Comparison of ENCODE assay signal across 17 cellular contexts in the genomic region with DNA sequence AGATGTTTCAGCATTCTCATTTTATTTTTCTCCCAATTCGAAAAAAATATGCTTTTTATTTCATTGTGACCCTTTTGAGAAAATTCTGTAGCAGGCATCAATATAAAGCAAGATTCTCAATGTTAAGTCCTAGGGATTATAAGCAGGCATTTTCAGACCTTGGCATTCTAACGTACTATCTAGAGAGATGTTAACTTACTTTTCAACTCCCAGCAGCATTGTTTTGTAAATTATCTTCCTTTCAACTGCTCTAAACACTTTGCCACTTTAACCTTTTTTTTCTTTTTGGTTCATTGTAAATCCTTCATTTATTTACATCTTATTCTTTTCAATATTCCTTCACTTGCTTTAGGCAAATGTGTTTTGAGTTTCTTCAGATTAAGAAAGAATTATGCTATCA.
DNase-seq lines count a peak whose midpoint lies in the region; TF ChIP-seq lines count a peak whose summit lies in the region.
"Had no signal": no experiment of that assay in that cellular context is flagged by ENCODE, and none has a peak within 500 bp of the region (broad histone marks: within the 10 kb centered on the region; RNA-seq: fewer than 3 reads in every experiment).

No MANE protein-coding gene starts in this region.

- peak overlapping the region; percentile 17 for H3K27ac Mint-ChIP-seq in activated naive CD4-positive, alpha-beta T cell treated with anti-CD3 and anti-CD28 coated beads, Interleukin-2, amount 50 U/mL, for 24 hours
- H3K27ac Mint-ChIP-seq in activated naive CD4-positive, alpha-beta T cell treated with anti-CD3 and anti-CD28 coated beads, Interleukin-2, amount 10 ng/mL, durations not matched to agents 7 days and 5 days, result no peak overlapping the region
- peak overlapping the region; percentile 55 for H3K27ac Mint-ChIP-seq in nephron progenitor cell

- no peaks in the 10 kb centered on the region for H3K27me3 Mint-ChIP-seq in activated naive CD4-positive, alpha-beta T cell treated with anti-CD3 and anti-CD28 coated beads, Interleukin-2, amount 50 U/mL, for 24 hours
- H3K27me3 Mint-ChIP-seq in activated naive CD4-positive, alpha-beta T cell treated with anti-CD3 and anti-CD28 coated beads, Interleukin-2, amount 10 ng/mL, durations not matched to agents 7 days and 5 days, result no peaks in the 10 kb centered on the region
- peaks cover 3% of the 10 kb centered on the region for H3K27me3 Mint-ChIP-seq in nephron progenitor cell (ENCODE audit: low read depth, poor library complexity)

- H3K4me3 Mint-ChIP-seq in activated naive CD4-positive, alpha-beta T cell treated with anti-CD3 and anti-CD28 coated beads, Interleukin-2, amount 50 U/mL, for 24 hours, result no peak overlapping the region
- H3K4me3 Mint-ChIP-seq in activated naive CD4-positive, alpha-beta T cell treated with anti-CD3 and anti-CD28 coated beads, Interleukin-2, amount 10 ng/mL, durations not matched to agents 7 days and 5 days, result no peak overlapping the region
- H3K4me3 Mint-ChIP-seq in nephron progenitor cell, result no peak overlapping the region

- H3K36me3 Mint-ChIP-seq in activated naive CD4-positive, alpha-beta T cell treated with anti-CD3 and anti-CD28 coated beads, Interleukin-2, amount 50 U/mL, for 24 hours, result no peaks in the 10 kb centered on the region
- H3K36me3 Mint-ChIP-seq in activated naive CD4-positive, alpha-beta T cell treated with anti-CD3 and anti-CD28 coated beads, Interleukin-2, amount 10 ng/mL, durations not matched to agents 7 days and 5 days, result no peaks in the 10 kb centered on the region
- H3K36me3 Mint-ChIP-seq in nephron progenitor cell (ENCODE audit: low read depth), result peaks cover 4% of the 10 kb centered on the region

- H3K27ac ChIP-seq in brain microvascular endothelial cell, result peak overlapping the region; percentile 82
- H3K27ac ChIP-seq: PC-9 had no signal

- H3K4me1 Mint-ChIP-seq in activated naive CD4-positive, alpha-beta T cell treated with anti-CD3 and anti-CD28 coated beads, Interleukin-2, amount 50 U/mL, for 24 hours, result no peaks in the 10 kb centered on the region
- no peaks in the 10 kb centered on the region for H3K4me1 Mint-ChIP-seq in activated naive CD4-positive, alpha-beta T cell treated with anti-CD3 and anti-CD28 coated beads, Interleukin-2, amount 10 ng/mL, durations not matched to agents 7 days and 5 days
- H3K4me1 Mint-ChIP-seq in nephron progenitor cell, result peaks cover 45% of the 10 kb centered on the region

- H3K9me3 Mint-ChIP-seq in activated naive CD4-positive, alpha-beta T cell treated with anti-CD3 and anti-CD28 coated beads, Interleukin-2, amount 50 U/mL, for 24 hours, result no peaks in the 10 kb centered on the region
- H3K9me3 Mint-ChIP-seq in activated naive CD4-positive, alpha-beta T cell treated with anti-CD3 and anti-CD28 coated beads, Interleukin-2, amount 10 ng/mL, durations not matched to agents 7 days and 5 days, result no peaks in the 10 kb centered on the region
- H3K9me3 Mint-ChIP-seq in nephron progenitor cell, result no peaks in the 10 kb centered on the region

- in situ Hi-C loops in brain microvascular endothelial cell (cut with HindIII; ENCODE audit: low pct_ligation_motif_present, low sequenced_read_pairs), result no loop called here
- in situ Hi-C loops in G401 (cut with HindIII; ENCODE audit: low sequenced_read_pairs), result no loop called here

- no peaks in the 10 kb centered on the region for H3K27me3 ChIP-seq in brain microvascular endothelial cell (replicated peaks)
- no peaks in the 10 kb centered on the region for H3K27me3 ChIP-seq in skeletal muscle satellite cell (ENCODE audit: control insufficient read depth, insufficient read depth, low read length)
- H3K27me3 ChIP-seq: MG63 had no signal

- H3K4me3 ChIP-seq in brain microvascular endothelial cell (ENCODE audit: low read depth, low read length), result no peak overlapping the region
- no peak overlapping the region for H3K4me3 ChIP-seq in skeletal muscle satellite cell (ENCODE audit: low read length)
- H3K4me3 ChIP-seq: HAP-1, MG63, PC-9 had no signal

- peaks cover 29% of the 10 kb centered on the region for H3K4me1 ChIP-seq in skeletal muscle satellite cell (ENCODE audit: control insufficient read depth, insufficient read depth, low read length)

- H3K36me3 ChIP-seq in brain microvascular endothelial cell (replicated peaks), result no peaks in the 10 kb centered on the region
- no peaks in the 10 kb centered on the region for H3K36me3 ChIP-seq in skeletal muscle satellite cell (ENCODE audit: insufficient read depth, low read length)
- H3K36me3 ChIP-seq: HAP-1, MG63 had no signal

- H3K9ac ChIP-seq in skeletal muscle satellite cell (ENCODE audit: low read depth, low read length), result peak overlapping the region; percentile 48

- no peak for TF ChIP-seq CTCF in brain microvascular endothelial cell (IDR thresholded peaks at IDR 0.05; ENCODE audit: low read depth, low read length, missing control alignments)
- TF ChIP-seq CTCF in nephron progenitor cell (IDR thresholded peaks at IDR 0.05), result no peak

- DNase-seq in activated naive CD4-positive, alpha-beta T cell treated with anti-CD3 and anti-CD28 coated beads, Interleukin-2, amount 10 ng/mL, durations not matched to agents 7 days and 5 days, result no peak
- DNase-seq in brain microvascular endothelial cell (no peak), nephron progenitor cell (no peak), G401 (ENCODE audit: low spot score) (no peak), COLO668 (lab: John Stamatoyannopoulos, UW; ENCODE audit: unreplicated experiment) (no peak), SKM-1 (lab: John Stamatoyannopoulos, UW; ENCODE audit: unreplicated experiment) (no peak)
- DNase-seq: 8988T, C1 segment of cervical spinal cord, NCI-H1105, NCI-H187 treated with DMSO at 0.1 percent for 48 hours, NCI-H2171, NCI-H748 treated with DMSO at 0.1 percent for 48 hours had no signal

- H3K4me2 ChIP-seq in skeletal muscle satellite cell (ENCODE audit: low read length), result peak overlapping the region; percentile 71
- H3K4me2 ChIP-seq: PC-9 had no signal

- H3K9me3 ChIP-seq in skeletal muscle satellite cell (replicated peaks; ENCODE audit: low read length), result no peaks in the 10 kb centered on the region
- H3K9me3 ChIP-seq: HAP-1, MG63 had no signal

- CTCF ChIA-PET in activated naive CD4-positive, alpha-beta T cell treated with anti-CD3 and anti-CD28 coated beads, Interleukin-2, amount 10 ng/mL, durations not matched to agents 7 days and 5 days (lab: Charles Lee), result no interaction called here
